Comparison of ENCODE assay signal across 26 cellular contexts in genomic region chr7:163971-164881, GRCh38. TPM values are rescaled to one million over a fixed set of nuclear protein-coding genes. Genes with fewer than 3 reads are reported as not detected.
DNase-seq lines count a peak whose midpoint lies in the region; ATAC-seq and TF ChIP-seq lines count a peak whose summit lies in the region.
"Had no signal": no experiment of that assay in that cellular context is flagged by ENCODE, and none has a peak within 500 bp of the region (broad histone marks: within the 10 kb centered on the region; RNA-seq: fewer than 3 reads in every experiment).

No MANE protein-coding gene starts in this region.

- H3K27ac Mint-ChIP-seq in CD8-positive, alpha-beta memory T cell, result no peak overlapping the region
- H3K27ac Mint-ChIP-seq: activated T-helper 2 cell treated with anti-CD3 and anti-CD28 coated beads, Interferon-gamma antibody, Interleukin-2, Interleukin-4, amounts not matched to agents 10 μg/mL and 5 μg/mL and 100 μg/mL, durations not matched to agents 14 hours and 24 hours and 36 hours; mesothelial cell of epicardium; naive B cell; stimulated activated naive B cell treated with anti-CD40 and anti-IgM and Interleukin-4, amounts not matched to agents 10 μg/mL and 1 μg/mL and 100 μg/mL, for 72 hours had no signal

- no peak overlapping the region for H3K23ac ChIP-seq in IMR-90 (ENCODE audit: low read depth, low read length)

- H4K20me1 ChIP-seq in BLaER1 (no peaks in the 10 kb centered on the region), IMR-90 (ENCODE audit: insufficient read depth, low read length) (no peaks in the 10 kb centered on the region), osteoblast (ENCODE audit: insufficient read depth, low read length) (no peaks in the 10 kb centered on the region)

- H3K36me3 Mint-ChIP-seq in CD8-positive, alpha-beta memory T cell, result no peaks in the 10 kb centered on the region
- H3K36me3 Mint-ChIP-seq: mesothelial cell of epicardium, naive B cell had no signal

- H2AFZ ChIP-seq in IMR-90 (replicated peaks; ENCODE audit: low read length, poor library complexity) (peak overlapping the region; percentile 67), osteoblast (ENCODE audit: low read length) (no peak overlapping the region)

- DNase-seq in IMR-90 (no peak), osteoblast (ENCODE audit: insufficient read length, low spot score, missing footprints) (peak; percentile 84), NOMO-1 treated with DMSO at 0.1 percent for 48 hours (lab: John Stamatoyannopoulos, UW; ENCODE audit: unreplicated experiment) (no peak)
- no peak for DNase-seq in CD8-positive, alpha-beta memory T cell
- DNase-seq: activated CD4-positive, alpha-beta T cell treated with anti-CD3 and anti-CD28 coated beads for 48 hours; activated naive CD4-positive, alpha-beta T cell treated with anti-CD3 and anti-CD28 coated beads, Interleukin-2, amount 50 U/mL, for 16 hours; amniotic stem cell; brain microvascular endothelial cell; effector CD8-positive, alpha-beta T cell; EL; naive B cell; NCI-H1436; NCI-H2081; NCI-H526 treated with DMSO at 0.1 percent for 48 hours; NK-92 treated with Interleukin-12 subunit alpha and Interleukin-12 subunit beta, amount 100 ng/mL, for 24 hours; occipital lobe; SIG-M5; stimulated activated naive B cell treated with anti-CD40 and anti-IgM and Interleukin-4, amounts not matched to agents 10 μg/mL and 1 μg/mL and 100 μg/mL, for 72 hours; WERI-Rb-1 had no signal

- H3K9ac ChIP-seq in BLaER1, result no peak overlapping the region
- no peak overlapping the region for H3K9ac ChIP-seq in IMR-90 (ENCODE audit: low read depth, low read length)
- peak overlapping the region; percentile 6 to 18 for H3K9ac ChIP-seq in duodenal mucosa (ENCODE audit: low read depth in 1 of 2, low read length in 2 of 2)

- no peak overlapping the region for H2BK120ac ChIP-seq in IMR-90 (ENCODE audit: low read depth, low read length)

- no TSS peak for BruUV-seq in IMR-90 (replicated peaks; lab: Mats Ljungman, UMichigan)

- H3K36me3 ChIP-seq in BLaER1 (no peaks in the 10 kb centered on the region), IMR-90 (ENCODE audit: control insufficient read depth, insufficient read depth, low read length) (no peaks in the 10 kb centered on the region), duodenal mucosa (ENCODE audit: control insufficient read depth in 1 of 2, insufficient read depth in 2 of 2, low read length in 2 of 2) (no peaks in the 10 kb centered on the region), osteoblast (ENCODE audit: insufficient read depth, low read length) (no peaks in the 10 kb centered on the region)
- no peaks in the 10 kb centered on the region for H3K36me3 ChIP-seq in CD8-positive, alpha-beta memory T cell (ENCODE audit: insufficient read depth, low read length)
- H3K36me3 ChIP-seq: brain microvascular endothelial cell, gastroesophageal sphincter, suprapubic skin, WERI-Rb-1 had no signal

- peak overlapping the region; percentile 42 for H2AK9ac ChIP-seq in IMR-90 (replicated peaks; ENCODE audit: low read depth, low read length, poor library complexity)

- intact Hi-C loops in IMR-90 (cut with micrococcal nuclease), result no loop called here

- no peak overlapping the region for H2BK20ac ChIP-seq in IMR-90 (ENCODE audit: low read depth, low read length)

- in situ Hi-C loops in IMR-90 (cut with MboI; ENCODE audit: low sequenced_read_pairs), result no loop called here

- no peak overlapping the region for H4K8ac ChIP-seq in IMR-90 (ENCODE audit: low read depth in 2 of 2, low read length in 2 of 2)

- POLR2A ChIA-PET in IMR-90 (lab: Charles Lee; ENCODE audit: unreplicated experiment), result no interaction called here
- POLR2A ChIA-PET in CD8-positive, alpha-beta memory T cell (lab: Charles Lee), result no interaction called here

- CTCF ChIA-PET in IMR-90 (lab: Yijun Ruan, JAX), result no interaction called here
- CTCF ChIA-PET in CD8-positive, alpha-beta memory T cell (lab: Charles Lee), result no interaction called here

- H2BK5ac ChIP-seq in IMR-90 (ENCODE audit: low read depth, low read length, poor library complexity, severe bottlenecking), result no peak overlapping the region

- H3K9me3 Mint-ChIP-seq in CD8-positive, alpha-beta memory T cell, result no peaks in the 10 kb centered on the region
- H3K9me3 Mint-ChIP-seq: activated T-helper 2 cell treated with anti-CD3 and anti-CD28 coated beads, Interferon-gamma antibody, Interleukin-2, Interleukin-4, amounts not matched to agents 10 μg/mL and 5 μg/mL and 100 μg/mL, durations not matched to agents 14 hours and 24 hours and 36 hours; mesothelial cell of epicardium; naive B cell; stimulated activated naive B cell treated with anti-CD40 and anti-IgM and Interleukin-4, amounts not matched to agents 10 μg/mL and 1 μg/mL and 100 μg/mL, for 72 hours had no signal

- no peak for TF ChIP-seq POLR2A in IMR-90 (IDR thresholded peaks at IDR 0.05; ENCODE audit: low read depth, low read length)

- WGBS in IMR-90 (ENCODE audit: extremely low coverage in 2 of 2, insufficient read length in 1 of 2), 2 experiments, result 100% methylated on average over 1 of the region's 34 CpGs; no CpG with 5 or more reads in 1 of the 2 experiments

- H3K4ac ChIP-seq in IMR-90 (ENCODE audit: low read depth, low read length), result no peak overlapping the region

- no peak overlapping the region for H3K14ac ChIP-seq in IMR-90 (replicated peaks; ENCODE audit: low read depth, low read length)

- no peak overlapping the region for H3K4me3 ChIP-seq in BLaER1
- H3K4me3 ChIP-seq in IMR-90 (ENCODE audit: insufficient read depth, low read depth, low read length), result no peak overlapping the region
- H3K4me3 ChIP-seq in duodenal mucosa (ENCODE audit: low read depth in 1 of 2, low read length in 2 of 2), result peak overlapping the region in 1 of 2 donors; percentile 28
- H3K4me3 ChIP-seq in osteoblast (ENCODE audit: insufficient read depth, low read length), result no peak overlapping the region
- no peak overlapping the region for H3K4me3 ChIP-seq in CD8-positive, alpha-beta memory T cell (ENCODE audit: low read length)
- H3K4me3 ChIP-seq: gastroesophageal sphincter, suprapubic skin had no signal

- no peak for TF ChIP-seq CTCF in IMR-90 (conservative IDR thresholded peaks at IDR 0.05; ENCODE audit: low read depth, low read length)
- no peak for TF ChIP-seq CTCF in osteoblast (IDR thresholded peaks at IDR 0.05; ENCODE audit: extremely low read depth, low read depth, low read length)

- H3K27me3 Mint-ChIP-seq in CD8-positive, alpha-beta memory T cell, result peaks cover 14 to 38% of the 10 kb centered on the region in 2 donors

- no peaks in the 10 kb centered on the region for H3K79me1 ChIP-seq in IMR-90 (ENCODE audit: low read depth in 1 of 2, low read length in 2 of 2)

- H3K27ac ChIP-seq in BLaER1, result 0 out of 2 replicates have a peak overlapping the region, but pooled peaks have one; percentile 8
- H3K27ac ChIP-seq in IMR-90 (ENCODE audit: insufficient read depth, low read length), result no peak overlapping the region
- no peak overlapping the region for H3K27ac ChIP-seq in duodenal mucosa (ENCODE audit: low read depth, low read length)
- H3K27ac ChIP-seq in osteoblast (ENCODE audit: low read depth, low read length), result no peak overlapping the region
- no peak overlapping the region for H3K27ac ChIP-seq in CD8-positive, alpha-beta memory T cell (ENCODE audit: low read depth, low read length)
- H3K27ac ChIP-seq: brain microvascular endothelial cell, gastroesophageal sphincter, suprapubic skin had no signal

- peaks cover 22% of the 10 kb centered on the region for H3K27me3 ChIP-seq in BLaER1
- peaks cover 32% of the 10 kb centered on the region for H3K27me3 ChIP-seq in IMR-90 (ENCODE audit: control insufficient read depth, insufficient read depth, low read length)
- H3K27me3 ChIP-seq in duodenal mucosa (ENCODE audit: control insufficient read depth in 1 of 2, insufficient read depth in 2 of 2, low read length in 2 of 2), result no peaks in the 10 kb centered on the region
- peaks cover 29% of the 10 kb centered on the region for H3K27me3 ChIP-seq in osteoblast (ENCODE audit: insufficient read depth, low read length)
- H3K27me3 ChIP-seq in CD8-positive, alpha-beta memory T cell (ENCODE audit: insufficient read depth, low read length, poor library complexity, severe bottlenecking), result no peaks in the 10 kb centered on the region
- H3K27me3 ChIP-seq: gastroesophageal sphincter had no signal

- TF ChIP-seq RAD21 in IMR-90 (IDR thresholded peaks at IDR 0.05; ENCODE audit: low read length), result no peak

- dilution Hi-C loops in IMR-90 (cut with HindIII; ENCODE audit: low sequenced_read_pairs, unreplicated experiment), result no loop called here

- no peak overlapping the region for H3K4me3 Mint-ChIP-seq in CD8-positive, alpha-beta memory T cell
- H3K4me3 Mint-ChIP-seq: mesothelial cell of epicardium; naive B cell; stimulated activated naive B cell treated with anti-CD40 and anti-IgM and Interleukin-4, amounts not matched to agents 10 μg/mL and 1 μg/mL and 100 μg/mL, for 72 hours had no signal

- no peak for ATAC-seq in IMR-90 (ENCODE audit: low read depth)
- no peak for ATAC-seq in HG03095 (IDR thresholded peaks at IDR 0.05; ENCODE audit: unreplicated experiment)
- ATAC-seq: gastroesophageal sphincter; stimulated activated naive B cell treated with anti-CD40 and anti-IgM and Interleukin-4, amounts not matched to agents 10 μg/mL and 1 μg/mL and 100 μg/mL, for 72 hours had no signal

- no peak overlapping the region for H4K91ac ChIP-seq in IMR-90 (ENCODE audit: insufficient read depth, low read depth, low read length)

- H2AK5ac ChIP-seq in IMR-90 (ENCODE audit: low read depth, low read length), result peak overlapping the region; percentile 38; the same call in 1 of the 2 replicates

- no peak overlapping the region for H4K5ac ChIP-seq in IMR-90 (ENCODE audit: low read depth, low read length)

- peak overlapping the region; percentile 73 for H3K4me2 ChIP-seq in BLaER1
- no peak overlapping the region for H3K4me2 ChIP-seq in IMR-90 (ENCODE audit: low read depth, low read length)
- H3K4me2 ChIP-seq in osteoblast (ENCODE audit: insufficient read depth, low read length), result no peak overlapping the region

- H3K4me1 ChIP-seq in BLaER1, result peaks cover 78% of the 10 kb centered on the region
- H3K4me1 ChIP-seq in IMR-90 (ENCODE audit: control insufficient read depth, insufficient read depth, low read length), result 0 out of 2 replicates have a peak, but pooled peaks cover 2% of the 10 kb centered on the region
- H3K4me1 ChIP-seq in duodenal mucosa (ENCODE audit: control insufficient read depth in 1 of 2, insufficient read depth in 2 of 2, low read length in 2 of 2), result peaks cover 26 to 37% of the 10 kb centered on the region in 2 donors
- peaks cover 4% of the 10 kb centered on the region for H3K4me1 ChIP-seq in osteoblast (ENCODE audit: insufficient read depth, low read length)
- H3K4me1 ChIP-seq in CD8-positive, alpha-beta memory T cell (ENCODE audit: insufficient read depth, low read length), result no peaks in the 10 kb centered on the region

- H3K79me2 ChIP-seq in osteoblast (ENCODE audit: insufficient read depth, low read length), result no peaks in the 10 kb centered on the region

- H3K56ac ChIP-seq in IMR-90 (ENCODE audit: extremely low read depth, insufficient read depth, low read length), result no peak overlapping the region; the same call in 1 of the 2 replicates

- H3K9me1 ChIP-seq in IMR-90 (ENCODE audit: insufficient read depth, low read length), result no peaks in the 10 kb centered on the region

- H2BK15ac ChIP-seq in IMR-90 (ENCODE audit: low read depth, low read length), result no peak overlapping the region

- H3K4me1 Mint-ChIP-seq in CD8-positive, alpha-beta memory T cell, result no peaks in the 10 kb centered on the region
- H3K4me1 Mint-ChIP-seq: stimulated activated naive B cell treated with anti-CD40 and anti-IgM and Interleukin-4, amounts not matched to agents 10 μg/mL and 1 μg/mL and 100 μg/mL, for 72 hours had no signal

- H3K9me3 ChIP-seq in BLaER1, result no peaks in the 10 kb centered on the region
- H3K9me3 ChIP-seq in IMR-90 (ENCODE audit: control insufficient read depth, insufficient read depth, low read length), result no peaks in the 10 kb centered on the region
- H3K9me3 ChIP-seq in duodenal mucosa (ENCODE audit: control insufficient read depth in 1 of 2, low read length in 2 of 2), result no peaks in the 10 kb centered on the region
- H3K9me3 ChIP-seq in osteoblast (ENCODE audit: low read depth, low read length), result no peaks in the 10 kb centered on the region
- no peaks in the 10 kb centered on the region for H3K9me3 ChIP-seq in CD8-positive, alpha-beta memory T cell (ENCODE audit: low read length)
- H3K9me3 ChIP-seq: gastroesophageal sphincter, suprapubic skin had no signal

- no peak overlapping the region for H3K18ac ChIP-seq in IMR-90 (ENCODE audit: low read depth, low read length)

RNA-seq across cellular contexts. Expression of gene FAM20C, which starts 28.1 kb away (rescaled TPM):
- total RNA-seq in IMR-90 (2012; rRNA removed), result 7.7 and 8.9 TPM in 2 replicates
- 36.6 and 38.2 TPM in 2 replicates for polyA plus RNA-seq in IMR-90 (2012; rRNA removed)
- polyA plus RNA-seq in IMR-90 (2012; cell fraction: cytosol; rRNA removed), result 36.5 and 56.4 TPM in 2 replicates
- polyA plus RNA-seq in IMR-90 (2012; cell fraction: nucleus; rRNA removed; ENCODE audit: low replicate concordance), result 38.9 and 55.0 TPM in 2 replicates
- total RNA-seq in osteoblast, result 38.6 and 46.0 TPM in 2 replicates
- total RNA-seq in CD8-positive, alpha-beta memory T cell, result 1 to 10 TPM; 3.2 to 3.6 TPM
- polyA plus RNA-seq in CD8-positive, alpha-beta memory T cell, result not detected

Comparison
In these comparisons a context has a peak if more than half of its experiments do, and no peak if none do; other contexts are left out.
1. H3K9ac ChIP-seq: peak in duodenal mucosa (2 of 2); none in BLaER1 (single experiment) and IMR-90 (single experiment).